Comparison of ENCODE assay signal across 12 cellular contexts in genomic region chr1:226645279-226645976, GRCh38.
A peak's percentile ranks its signal among the peaks of the same experiment; 100 is the strongest.
DNase-seq lines count a peak whose midpoint lies in the region; ATAC-seq, FAIRE-seq and TF ChIP-seq lines count a peak whose summit lies in the region.
"Had no signal": no experiment of that assay in that cellular context is flagged by ENCODE, and none has a peak within 500 bp of the region (broad histone marks: within the 10 kb centered on the region; RNA-seq: fewer than 3 reads in every experiment).

No MANE protein-coding gene starts in this region.

- no peak overlapping the region for H2BK120ac ChIP-seq in H9 (ENCODE audit: low read depth, low read length, poor library complexity, severe bottlenecking)

- no peaks in the 10 kb centered on the region; the same call in 1 of the 2 replicates for H3K27me3 Mint-ChIP-seq in H9 (ENCODE audit: low read depth)
- no peaks in the 10 kb centered on the region for H3K27me3 Mint-ChIP-seq in activated B cell treated with CpG ODN at 0.5 μM for 24 hours

- H3K79me2 ChIP-seq in H9 (ENCODE audit: insufficient read depth, low read length), result no peaks in the 10 kb centered on the region

- CTCF ChIA-PET in activated B cell treated with CpG ODN at 0.5 μM for 24 hours (lab: Charles Lee), result interaction anchor here (3.1 kb wide), 2 partner anchors 11 to 15 kb away, joined by 20 to 31 read pairs; no protein-coding TSS in a partner anchor

- no peaks in the 10 kb centered on the region for H4K20me1 ChIP-seq in H9 (ENCODE audit: control insufficient read depth, insufficient read depth, insufficient read length)

- H3K4me1 Mint-ChIP-seq in H9, result peaks cover 26 to 40% of the 10 kb centered on the region in 2 experiments
- H3K4me1 Mint-ChIP-seq in activated B cell treated with CpG ODN at 0.5 μM for 24 hours, result peaks cover 80% of the 10 kb centered on the region

- no CpG with 5 or more reads among the region's 10 CpGs for WGBS in H9 (ENCODE audit: extremely low coverage, insufficient read length, low lambda C conversion rate)
- WGBS in spleen, 5 donors, result 70 to 79% (median 74%) methylated on average over 8 to 10 of the region's 10 CpGs

- H3K4ac ChIP-seq in H9 (ENCODE audit: low read depth, low read length), result no peak overlapping the region

- no peak for TF ChIP-seq POLR2A in spleen (IDR thresholded peaks at IDR 0.05)

- H3K4me1 ChIP-seq in H9 (ENCODE audit: insufficient read depth, low read length), result no peaks in the 10 kb centered on the region; the same call in 1 of the 2 replicates
- H3K4me1 ChIP-seq in left ventricle myocardium inferior, result peaks cover 46% of the 10 kb centered on the region
- H3K4me1 ChIP-seq in spleen, result peaks cover 28 to 75% (median 47%) of the 10 kb centered on the region in 6 donors

- H3K4me3 Mint-ChIP-seq in H9, result no peak overlapping the region
- peak overlapping the region; percentile 11 for H3K4me3 Mint-ChIP-seq in activated B cell treated with CpG ODN at 0.5 μM for 24 hours

- no peak overlapping the region for H4K8ac ChIP-seq in H9 (replicated peaks; ENCODE audit: insufficient read length, low read depth, low read length)

- no peak overlapping the region for H3K4me2 ChIP-seq in H9 (ENCODE audit: insufficient read depth, insufficient read length, low read length)

- H3K4me3 ChIP-seq in left ventricle myocardium inferior (no peak overlapping the region), spleen (no peak overlapping the region)
- H3K4me3 ChIP-seq: lung, MG63, Peyer's patch had no signal

- no peak overlapping the region for H2BK12ac ChIP-seq in H9 (ENCODE audit: insufficient read length, low read depth, low read length)

- TF ChIP-seq CTCF in H9 (conservative IDR thresholded peaks at IDR 0.05) (no peak), activated B cell treated with CpG ODN at 0.5 μM for 24 hours (IDR thresholded peaks at IDR 0.05) (no peak), left ventricle myocardium inferior (IDR thresholded peaks at IDR 0.05; ENCODE audit: borderline replicate concordance) (no peak), spleen (IDR thresholded peaks at IDR 0.05 in 8 of 11, conservative IDR thresholded peaks at IDR 0.05 in 3 of 11) (no peak)

- no peak overlapping the region for H2BK5ac ChIP-seq in H9 (ENCODE audit: insufficient read length, low read length)

- H3T11ph ChIP-seq in H9 (ENCODE audit: low read length), result no peak overlapping the region

- no peak overlapping the region for H2BK20ac ChIP-seq in H9 (ENCODE audit: low read depth, low read length, poor library complexity, severe bottlenecking)

- DNase-seq in H9, result no peak
- peak; percentile 12 for DNase-seq in activated B cell treated with CpG ODN at 0.5 μM for 24 hours
- no peak for DNase-seq in left ventricle myocardium inferior
- peak; percentile 77 for DNase-seq in spleen
- no peak for DNase-seq in EL
- no peak for DNase-seq in RCC 7860 (ENCODE audit: low spot score)
- DNase-seq: DMS 273 treated with DMSO at 0.1 percent for 48 hours, MG63 had no signal

- no peaks in the 10 kb centered on the region for H3K27me3 ChIP-seq in H9 (ENCODE audit: insufficient read depth, low read length)
- no peaks in the 10 kb centered on the region for H3K27me3 ChIP-seq in left ventricle myocardium inferior (ENCODE audit: low read depth)
- H3K27me3 ChIP-seq in spleen (replicated peaks in 1 of 7), result no peaks in the 10 kb centered on the region
- H3K27me3 ChIP-seq: MG63, Peyer's patch had no signal

- H3K79me1 ChIP-seq in H9 (ENCODE audit: insufficient read depth, low read depth, low read length, poor library complexity, severe bottlenecking), result no peaks in the 10 kb centered on the region

- no peaks in the 10 kb centered on the region for H3K9me3 ChIP-seq in H9 (ENCODE audit: control insufficient read depth, low read depth, low read length)
- H3K9me3 ChIP-seq in left ventricle myocardium inferior (replicated peaks), result no peaks in the 10 kb centered on the region
- no peaks in the 10 kb centered on the region for H3K9me3 ChIP-seq in spleen
- H3K9me3 ChIP-seq: MG63, Peyer's patch had no signal

- no peaks in the 10 kb centered on the region for H3K23me2 ChIP-seq in H9 (ENCODE audit: insufficient read length, low read depth, low read length, poor library complexity, severe bottlenecking)

- H4K91ac ChIP-seq in H9 (ENCODE audit: insufficient read length, low read depth, low read length), result no peak overlapping the region

- H3K27ac Mint-ChIP-seq in H9 (peak overlapping the region in 2 of 3 experiments; percentile 37 to 44; a peak in 1 of 7 replicates), activated B cell treated with CpG ODN at 0.5 μM for 24 hours (peak overlapping the region; percentile 88)

- no peak overlapping the region for H3K23ac ChIP-seq in H9 (ENCODE audit: insufficient read length, low read depth, low read length)

- H3K9ac ChIP-seq in H9 (ENCODE audit: extremely low read depth, insufficient read length, low read length), result no peak overlapping the region

- H2AK5ac ChIP-seq in H9 (ENCODE audit: insufficient read length, low read length), result no peak overlapping the region

- no peak overlapping the region for H2AFZ ChIP-seq in H9 (ENCODE audit: low read length)

- no peak for FAIRE-seq in RCC 7860 (lab: Jason Lieb, UNC)
- FAIRE-seq: TTC549 had no signal

- peaks cover 0 to 3% (median 0%) of the 10 kb centered on the region in 3 experiments; a peak in 1 of 7 replicates for H3K36me3 Mint-ChIP-seq in H9 (ENCODE audit: insufficient read depth in 1 of 3, low read depth in 3 of 3)
- H3K36me3 Mint-ChIP-seq in activated B cell treated with CpG ODN at 0.5 μM for 24 hours (ENCODE audit: low read depth), result peaks cover 79% of the 10 kb centered on the region

- intact Hi-C loops in activated B cell treated with CpG ODN at 0.5 μM for 24 hours (cut with micrococcal nuclease), result loop anchor here (2.0 kb wide), 1 partner anchor 41 kb away; no protein-coding TSS in a partner anchor
- intact Hi-C loops in left ventricle myocardium inferior (cut with micrococcal nuclease), result no loop called here
- intact Hi-C loops in spleen (cut with DNase I; ENCODE audit: low total_unique reads), result no loop called here

- no peak overlapping the region for H2BK15ac ChIP-seq in H9 (ENCODE audit: low read depth, low read length)

- POLR2A ChIA-PET in activated B cell treated with CpG ODN at 0.5 μM for 24 hours (lab: Charles Lee), result interaction anchor here (1.6 to 7.6 kb wide), 7 partner anchors 8 to 92 kb away, joined by 4 to 163 read pairs (median 33); partner anchors contain the start of gene ITPKB

- H3K14ac ChIP-seq in H9 (ENCODE audit: insufficient read depth, low read length), result no peak overlapping the region

- peaks cover 0 to 3% of the 10 kb centered on the region in 2 experiments; a peak in 1 of 5 replicates for H3K9me3 Mint-ChIP-seq in H9
- H3K9me3 Mint-ChIP-seq in activated B cell treated with CpG ODN at 0.5 μM for 24 hours, result no peaks in the 10 kb centered on the region

- no peak overlapping the region for H4K5ac ChIP-seq in H9 (ENCODE audit: insufficient read length, low read depth, low read length)

- H3K56ac ChIP-seq in H9 (ENCODE audit: insufficient read length, low read depth, low read length), result no peak overlapping the region

- no peak overlapping the region for H3K18ac ChIP-seq in H9 (ENCODE audit: insufficient read length, low read depth, low read length)

- H3K36me3 ChIP-seq in left ventricle myocardium inferior (peaks cover 47% of the 10 kb centered on the region), spleen (peaks cover 3 to 82% (median 50%) of the 10 kb centered on the region in 6 donors)

- ATAC-seq in activated B cell treated with CpG ODN at 0.5 μM for 24 hours (ENCODE audit: low read depth) (no peak), HG02759 (IDR thresholded peaks at IDR 0.05; ENCODE audit: unreplicated experiment) (no peak)

- H3K27ac ChIP-seq in H9 (ENCODE audit: insufficient read length, low read depth, low read length) (no peak overlapping the region), left ventricle myocardium inferior (replicated peaks) (peak overlapping the region; percentile 46), spleen (peak overlapping the region in 7 of 8 donors; percentile 10 to 87 (median 75))

Comparison
In these comparisons a context has a peak if more than half of its experiments do, and no peak if none do; other contexts are left out.
1. DNase-seq: peak in activated B cell treated with CpG ODN at 0.5 μM for 24 hours (single experiment) and spleen (single experiment); none in H9 (single experiment), left ventricle myocardium inferior (single experiment), EL (single experiment) and RCC 7860 (single experiment).